In genomic region chr11:124536520-124536919, GRCh38 we compare ENCODE assay signal across 10 cellular contexts. TPM values are rescaled to one million over a fixed set of nuclear protein-coding genes. Genes with fewer than 3 reads are reported as not detected.
A peak's percentile ranks its signal among the peaks of the same experiment; 100 is the strongest.
DNase-seq lines count a peak whose midpoint lies in the region; ATAC-seq and TF ChIP-seq lines count a peak whose summit lies in the region.
"Had no signal": no experiment of that assay in that cellular context is flagged by ENCODE, and none has a peak within 500 bp of the region (broad histone marks: within the 10 kb centered on the region; RNA-seq: fewer than 3 reads in every experiment).

No MANE protein-coding gene starts in this region.

- no peak for TF ChIP-seq POLR2A in gastroesophageal sphincter (IDR thresholded peaks at IDR 0.05)

- peak; percentile 64 for ATAC-seq in gastroesophageal sphincter

- no peak overlapping the region for H3K27ac ChIP-seq in PC-9
- no peak overlapping the region for H3K27ac ChIP-seq in gastroesophageal sphincter
- no peak overlapping the region for H3K27ac ChIP-seq in CD8-positive, alpha-beta memory T cell (ENCODE audit: low read depth, low read length)

- no peaks in the 10 kb centered on the region for H3K9me2 ChIP-seq in PC-9 (ENCODE audit: insufficient read depth)

- H3K36me3 ChIP-seq in PC-9 (ENCODE audit: low read depth) (no peaks in the 10 kb centered on the region), gastroesophageal sphincter (no peaks in the 10 kb centered on the region)
- no peaks in the 10 kb centered on the region for H3K36me3 ChIP-seq in CD8-positive, alpha-beta memory T cell (ENCODE audit: insufficient read depth, low read length)

- no peak overlapping the region for H3K4me2 ChIP-seq in PC-9

- peaks cover 7% of the 10 kb centered on the region; the same call in 1 of the 2 replicates for H3K4me1 ChIP-seq in PC-9 (replicated peaks; ENCODE audit: insufficient read depth)
- no peaks in the 10 kb centered on the region for H3K4me1 ChIP-seq in gastroesophageal sphincter
- no peaks in the 10 kb centered on the region for H3K4me1 ChIP-seq in CD8-positive, alpha-beta memory T cell (ENCODE audit: insufficient read depth, low read length)

- no peak overlapping the region for H3K4me3 Mint-ChIP-seq in chondrocyte (ENCODE audit: unreplicated experiment)
- no peak overlapping the region for H3K4me3 Mint-ChIP-seq in CD8-positive, alpha-beta memory T cell

- H3K27me3 ChIP-seq in PC-9 (ENCODE audit: insufficient read depth, low read depth) (no peaks in the 10 kb centered on the region), gastroesophageal sphincter (no peaks in the 10 kb centered on the region)
- H3K27me3 ChIP-seq in CD8-positive, alpha-beta memory T cell (ENCODE audit: insufficient read depth, low read length, poor library complexity, severe bottlenecking): no peaks in the 10 kb centered on the region

- H2AFZ ChIP-seq in PC-9: no peak overlapping the region

- H3K79me2 ChIP-seq in PC-9 (ENCODE audit: low read depth): no peaks in the 10 kb centered on the region

- no TSS peak for BruUV-seq in PC-9 (replicated peaks; lab: Mats Ljungman, UMichigan)

- H3K4me3 ChIP-seq in PC-9 (no peak overlapping the region), gastroesophageal sphincter (no peak overlapping the region)
- no peak overlapping the region for H3K4me3 ChIP-seq in CD8-positive, alpha-beta memory T cell (ENCODE audit: low read length)

- TF ChIP-seq EP300 in gastroesophageal sphincter (IDR thresholded peaks at IDR 0.05): no peak

- no peaks in the 10 kb centered on the region for H4K20me1 ChIP-seq in PC-9 (ENCODE audit: insufficient read depth)

- peaks cover 27% of the 10 kb centered on the region for H3K27me3 Mint-ChIP-seq in chondrocyte (ENCODE audit: low read depth)
- H3K27me3 Mint-ChIP-seq in CD8-positive, alpha-beta memory T cell: peaks cover 4 to 31% of the 10 kb centered on the region in 2 donors

- DNase-seq in GM04503 (ENCODE audit: low read depth) (peak; percentile 0), PC-9 (peak; percentile 1 to 45), occipital lobe (lab: John Stamatoyannopoulos, UW) (peak; percentile 45), HK-2 (ENCODE audit: unreplicated experiment) (no peak), chondrocyte (ENCODE audit: low spot score) (no peak)
- DNase-seq in stimulated activated naive CD4-positive, alpha-beta T cell treated with Interleukin-2 at 50 U/mL for 16 hours (lab: John Stamatoyannopoulos, UW): no peak
- DNase-seq in CD8-positive, alpha-beta memory T cell: no peak
- DNase-seq: T1000 had no signal

- H3K9me3 Mint-ChIP-seq in chondrocyte (ENCODE audit: low read depth): no peaks in the 10 kb centered on the region
- peaks cover 0 to 1% (median 0%) of the 10 kb centered on the region in 5 donors for H3K9me3 Mint-ChIP-seq in CD8-positive, alpha-beta memory T cell

- intact Hi-C loops in PC-9 (cut with micrococcal nuclease; ENCODE audit: unreplicated experiment): no loop called here

- H3K9me3 ChIP-seq in PC-9 (ENCODE audit: insufficient read depth, low read depth): no peaks in the 10 kb centered on the region
- H3K9me3 ChIP-seq in gastroesophageal sphincter: no peaks in the 10 kb centered on the region
- no peaks in the 10 kb centered on the region for H3K9me3 ChIP-seq in CD8-positive, alpha-beta memory T cell (ENCODE audit: low read length)

- WGBS in gastroesophageal sphincter (ENCODE audit: low coverage in 1 of 2), 2 donors: 14 to 43% methylated on average over 5 to 6 of the region's 6 CpGs

- POLR2A ChIA-PET in PC-9 (lab: Charles Lee; ENCODE audit: unreplicated experiment): no interaction called here
- POLR2A ChIA-PET in CD8-positive, alpha-beta memory T cell (lab: Charles Lee): no interaction called here

- H3K4me1 Mint-ChIP-seq in chondrocyte (ENCODE audit: low read depth): no peaks in the 10 kb centered on the region
- no peaks in the 10 kb centered on the region for H3K4me1 Mint-ChIP-seq in CD8-positive, alpha-beta memory T cell

- H3K36me3 Mint-ChIP-seq in chondrocyte (ENCODE audit: low read depth): no peaks in the 10 kb centered on the region
- H3K36me3 Mint-ChIP-seq in CD8-positive, alpha-beta memory T cell: no peaks in the 10 kb centered on the region

- CTCF ChIA-PET in PC-9 (lab: Charles Lee): no interaction called here
- CTCF ChIA-PET in CD8-positive, alpha-beta memory T cell (lab: Charles Lee): no interaction called here

- TF ChIP-seq CTCF in PC-9 (conservative IDR thresholded peaks at IDR 0.05) (no peak), gastroesophageal sphincter (IDR thresholded peaks at IDR 0.05) (no peak), chondrocyte (IDR thresholded peaks at IDR 0.05) (no peak)

- H3K27ac Mint-ChIP-seq in chondrocyte (ENCODE audit: unreplicated experiment): no peak overlapping the region
- H3K27ac Mint-ChIP-seq in CD8-positive, alpha-beta memory T cell: no peak overlapping the region

- H3F3A ChIP-seq in PC-9 (ENCODE audit: insufficient read depth, low read depth): no peaks in the 10 kb centered on the region

RNA-seq across cellular contexts. Expression of gene OR8B12, which starts 6.9 kb away (rescaled TPM):
- total RNA-seq in PC-9 (2021) (not detected in 2 replicates), gastroesophageal sphincter (not detected), occipital lobe (not detected), chondrocyte (not detected in 3 replicates)
- not detected for total RNA-seq in CD8-positive, alpha-beta memory T cell
- not detected for polyA plus RNA-seq in CD8-positive, alpha-beta memory T cell
- total RNA-seq: ureter had no signal

RNA-seq across cellular contexts. Expression of gene OR8A1, which starts 33.3 kb away (rescaled TPM):
- total RNA-seq in PC-9 (2021) (not detected in 2 replicates), gastroesophageal sphincter (not detected), occipital lobe (not detected), chondrocyte (0.07 to 0.23 TPM in 2 of 3 replicates, not detected in the other)
- total RNA-seq in CD8-positive, alpha-beta memory T cell: not detected
- polyA plus RNA-seq in CD8-positive, alpha-beta memory T cell: not detected
- total RNA-seq: ureter had no signal

Comparison
In these comparisons a context has a peak if more than half of its experiments do, and no peak if none do; other contexts are left out.
1. DNase-seq: peak in GM04503 (single experiment), PC-9 (2 of 2) and occipital lobe (single experiment); none in stimulated activated naive CD4-positive, alpha-beta T cell treated with Interleukin-2 at 50 U/mL for 16 hours (single experiment), HK-2 (single experiment), chondrocyte (single experiment) and CD8-positive, alpha-beta memory T cell (0 of 5).